In genomic region chr13:50521750-50522149, GRCh38 we compare ENCODE assay signal across 9 cellular contexts.
DNase-seq lines count a peak whose midpoint lies in the region; ATAC-seq and TF ChIP-seq lines count a peak whose summit lies in the region.
"Had no signal": no experiment of that assay in that cellular context is flagged by ENCODE, and none has a peak within 500 bp of the region (broad histone marks: within the 10 kb centered on the region; RNA-seq: fewer than 3 reads in every experiment).

No MANE protein-coding gene starts in this region.

- no peak overlapping the region for H3K4me2 ChIP-seq in GM23248 (ENCODE audit: unreplicated experiment)

- TF ChIP-seq CTCF in adrenal gland (IDR thresholded peaks at IDR 0.05) (no peak), BE2C (IDR thresholded peaks at IDR 0.05; ENCODE audit: low read depth, low read length) (no peak)

- H3K79me2 ChIP-seq in GM23248 (ENCODE audit: insufficient read depth), result no peaks in the 10 kb centered on the region

- H3K9ac ChIP-seq in GM23248, result no peak overlapping the region

- no peaks in the 10 kb centered on the region for H3K9me2 ChIP-seq in GM23248 (ENCODE audit: insufficient read depth)

- H3K36me3 ChIP-seq in GM23248 (ENCODE audit: low read depth) (no peaks in the 10 kb centered on the region), adrenal gland (replicated peaks in 1 of 2) (no peaks in the 10 kb centered on the region), BE2C (no peaks in the 10 kb centered on the region)
- H3K36me3 ChIP-seq: colonic mucosa had no signal

- DNase-seq in GM23248 (peak; percentile 35), adrenal gland (peak in 4 of 7 donors; percentile 29 to 54 (median 46)), right cardiac atrium (no peak), retina (peak; percentile 23), NCI-H2196 treated with DMSO at 0.1 percent for 48 hours (lab: John Stamatoyannopoulos, UW; ENCODE audit: unreplicated experiment) (no peak), BE2C (no peak), OCI-M2 (lab: John Stamatoyannopoulos, UW; ENCODE audit: unreplicated experiment) (no peak)
- DNase-seq in activated CD4-positive, CD25-positive, alpha-beta regulatory T cell (lab: John Stamatoyannopoulos, UW), result no peak
- DNase-seq: colonic mucosa had no signal

- H3K27me3 ChIP-seq in GM23248 (replicated peaks; ENCODE audit: insufficient read depth) (no peaks in the 10 kb centered on the region), adrenal gland (no peaks in the 10 kb centered on the region), right cardiac atrium (ENCODE audit: control insufficient read depth, insufficient read depth) (no peaks in the 10 kb centered on the region), BE2C (no peaks in the 10 kb centered on the region)
- H3K27me3 ChIP-seq: colonic mucosa had no signal

- in situ Hi-C loops in GM23248 (cut with MboI), result no loop called here

- intact Hi-C loops in adrenal gland (cut with DNase I) (no loop called here), right cardiac atrium (cut with DNase I) (loop anchor here in 3 of 4 donors (10.0 kb wide), 3 partner anchors 127 to 527 kb away; partner anchors contain the start of gene TRIM13 (in 1 of the 3))

- no peak overlapping the region for H3K27ac ChIP-seq in GM23248
- peak overlapping the region in 4 of 5 donors; percentile 19 to 46 (median 34) for H3K27ac ChIP-seq in adrenal gland
- H3K27ac ChIP-seq in right cardiac atrium (ENCODE audit: low read length), result no peak overlapping the region
- H3K27ac ChIP-seq: colonic mucosa had no signal

- TF ChIP-seq POLR2A in adrenal gland (IDR thresholded peaks at IDR 0.05), result no peak

- no peaks in the 10 kb centered on the region for H3K9me3 ChIP-seq in GM23248 (ENCODE audit: low read depth)
- no peaks in the 10 kb centered on the region for H3K9me3 ChIP-seq in adrenal gland (replicated peaks in 1 of 3)
- no peaks in the 10 kb centered on the region for H3K9me3 ChIP-seq in right cardiac atrium (ENCODE audit: control insufficient read depth, low read length)
- no peaks in the 10 kb centered on the region for H3K9me3 ChIP-seq in BE2C
- H3K9me3 ChIP-seq: colonic mucosa had no signal

- ATAC-seq in right cardiac atrium, result peak; percentile 25 to 44

- no peak overlapping the region for H2AFZ ChIP-seq in GM23248

- peaks cover 17% of the 10 kb centered on the region for H3K4me1 ChIP-seq in GM23248 (ENCODE audit: insufficient read depth)
- peaks cover 15 to 24% of the 10 kb centered on the region in 2 donors for H3K4me1 ChIP-seq in adrenal gland (replicated peaks in 1 of 2)
- peaks cover 8% of the 10 kb centered on the region for H3K4me1 ChIP-seq in right cardiac atrium (ENCODE audit: control insufficient read depth, insufficient read depth, low read length)
- peaks cover 17% of the 10 kb centered on the region; the same call in 1 of the 2 replicates for H3K4me1 ChIP-seq in BE2C

- no peaks in the 10 kb centered on the region for H4K20me1 ChIP-seq in GM23248 (ENCODE audit: insufficient read depth)

- H3K4me3 ChIP-seq in GM23248 (no peak overlapping the region), adrenal gland (no peak overlapping the region), right cardiac atrium (ENCODE audit: low read length) (no peak overlapping the region), BE2C (ENCODE audit: low read depth, low read length) (no peak overlapping the region)
- H3K4me3 ChIP-seq: colonic mucosa had no signal

- 35 to 37% methylated on average over 3 of the region's 3 CpGs for WGBS in GM23248 (ENCODE audit: low coverage in 1 of 2, low lambda C conversion rate in 2 of 2, missing lambda C conversion rate in 2 of 2), 2 experiments
- WGBS in adrenal gland, 4 donors, result 9 to 20% (median 14%) methylated on average over 3 of the region's 3 CpGs
- 23% methylated on average over 3 of the region's 3 CpGs for WGBS in right cardiac atrium

- no peaks in the 10 kb centered on the region for H3F3A ChIP-seq in GM23248 (ENCODE audit: insufficient read depth)

Comparison
In these comparisons a context has a peak if more than half of its experiments do, and no peak if none do; other contexts are left out.
1. DNase-seq: peak in GM23248 (single experiment), adrenal gland (4 of 7) and retina (single experiment); none in right cardiac atrium (0 of 3), NCI-H2196 treated with DMSO at 0.1 percent for 48 hours (single experiment), BE2C (single experiment), activated CD4-positive, CD25-positive, alpha-beta regulatory T cell (0 of 4) and OCI-M2 (single experiment).
2. H3K27ac ChIP-seq: peak in adrenal gland (4 of 5); none in GM23248 (single experiment) and right cardiac atrium (single experiment).
3. intact Hi-C loops: an anchor here in right cardiac atrium (10.0 kb wide); none called in adrenal gland.